ENCODE assay signal across 1 cellular context in genomic region chr18:63320041-63320689, GRCh38.
A peak's percentile ranks its signal among the peaks of the same experiment; 100 is the strongest.
TF ChIP-seq lines count a peak whose summit lies in the region.

No MANE protein-coding gene starts in this region.

TF ChIP-seq in K562, 482 proteins besides CTCF, POLR2A, EP300 and RAD21 (continued from another document and continues in another):
- no peak for TF ChIP-seq CUX1 (CRISPR knock-in tag; IDR thresholded peaks at IDR 0.05)
- TF ChIP-seq CCAR2 (IDR thresholded peaks at IDR 0.05; ENCODE audit: low read depth, low read length): no peak
- no peak for TF ChIP-seq RFX7 (CRISPR knock-in tag; IDR thresholded peaks at IDR 0.05)
- TF ChIP-seq NFXL1 (CRISPR knock-in tag; IDR thresholded peaks at IDR 0.05): no peak
- peak; percentile 53; the same call in 1 of the 2 replicates for TF ChIP-seq ZBTB7A (IDR thresholded peaks at IDR 0.05; ENCODE audit: borderline replicate concordance, control insufficient read depth, low read depth, low read length)
- TF ChIP-seq GABPA (tag; conservative IDR thresholded peaks at IDR 0.05; ENCODE audit: low read depth): no peak
- TF ChIP-seq OTX1 (CRISPR knock-in tag; IDR thresholded peaks at IDR 0.05): no peak
- no peak for TF ChIP-seq ZNF511 (CRISPR knock-in tag; IDR thresholded peaks at IDR 0.05)
- 0 out of 2 replicates have a peak, but pooled peaks have one; percentile 42 for TF ChIP-seq ZNF592 (IDR thresholded peaks at IDR 0.05)
- TF ChIP-seq THRAP3 (IDR thresholded peaks at IDR 0.05; ENCODE audit: borderline replicate concordance): no peak
- no peak for TF ChIP-seq ZNF699 (CRISPR knock-in tag; IDR thresholded peaks at IDR 0.05; ENCODE audit: insufficient replicate concordance)
- no peak for TF ChIP-seq ZC3H4 (CRISPR knock-in tag; IDR thresholded peaks at IDR 0.05; ENCODE audit: borderline replicate concordance)
- TF ChIP-seq E2F6 (IDR thresholded peaks at IDR 0.05; ENCODE audit: borderline replicate concordance in 1 of 2, extremely low read depth in 1 of 2, insufficient read depth in 1 of 2, insufficient read length in 1 of 2, low read depth in 1 of 2, low read length in 1 of 2, poor library complexity in 1 of 2, severe bottlenecking in 1 of 2): peak; percentile 72 to 96
- no peak for TF ChIP-seq DACH1 (IDR thresholded peaks at IDR 0.05; ENCODE audit: partially characterized antibody)
- no peak for TF ChIP-seq SETDB1 (IDR thresholded peaks at IDR 0.05; ENCODE audit: low read length)
- TF ChIP-seq FOXA1 (IDR thresholded peaks at IDR 0.05; ENCODE audit: borderline replicate concordance): no peak
- TF ChIP-seq USF1 (CRISPR knock-in tag; IDR thresholded peaks at IDR 0.05): no peak
- no peak for TF ChIP-seq ZMIZ1 (IDR thresholded peaks at IDR 0.05; ENCODE audit: low read depth in 2 of 2, low read length in 2 of 2)
- TF ChIP-seq YBX1 (IDR thresholded peaks at IDR 0.05): no peak
- TF ChIP-seq CBX1 (IDR thresholded peaks at IDR 0.05; ENCODE audit: low read depth): no peak
- TF ChIP-seq PHF8 (IDR thresholded peaks at IDR 0.05; ENCODE audit: borderline replicate concordance, low read length): peak; percentile 54; the same call in 1 of the 2 replicates
- peak; percentile 71 for TF ChIP-seq MGA (IDR thresholded peaks at IDR 0.05)
